ENCODE assay signal across 8 cellular contexts in genomic region chr20:49811825-49812462, GRCh38. TPM values are rescaled to one million over a fixed set of nuclear protein-coding genes. Genes with fewer than 3 reads are reported as not detected.
DNase-seq lines count a peak whose midpoint lies in the region; ATAC-seq and TF ChIP-seq lines count a peak whose summit lies in the region.

No MANE protein-coding gene starts in this region.

- no peaks in the 10 kb centered on the region for H3K9me3 ChIP-seq in HAP-1
- no peaks in the 10 kb centered on the region for H3K9me3 ChIP-seq in WERI-Rb-1 (ENCODE audit: severe bottlenecking)
- H3K9me3 ChIP-seq in psoas muscle, result no peaks in the 10 kb centered on the region

- intact Hi-C loops in psoas muscle (cut with DNase I), result loop anchor here (5.0 kb wide), 2 partner anchors 35 to 100 kb away; partner anchors contain the start of gene B4GALT5 (in 2 of the 2)

- peaks cover 5% of the 10 kb centered on the region for H3K9me3 Mint-ChIP-seq in glutamatergic neuron (ENCODE audit: unreplicated experiment)

- H3K36me3 ChIP-seq in HAP-1 (replicated peaks), result 0 out of 2 replicates have a peak, but pooled peaks cover 4% of the 10 kb centered on the region
- no peaks in the 10 kb centered on the region for H3K36me3 ChIP-seq in WERI-Rb-1
- H3K36me3 ChIP-seq in psoas muscle (ENCODE audit: insufficient read depth in 1 of 2, low read depth in 1 of 2), result peaks cover 0 to 18% of the 10 kb centered on the region in 2 donors

- ATAC-seq in psoas muscle (peak in 3 of 4 donors; percentile 2 to 12 (median 11)), HG03280 (IDR thresholded peaks at IDR 0.05; ENCODE audit: unreplicated experiment) (no peak)

- H3K4me1 Mint-ChIP-seq in glutamatergic neuron (ENCODE audit: low read depth, unreplicated experiment), result peaks cover 9% of the 10 kb centered on the region

- peak overlapping the region; percentile 92 for H3K4me3 Mint-ChIP-seq in glutamatergic neuron (ENCODE audit: unreplicated experiment)

- in situ Hi-C loops in HAP-1 (cut with MboI; ENCODE audit: low sequenced_read_pairs), result no loop called here

- 19 to 23% (median 21%) methylated on average over 10 of the region's 10 CpGs for WGBS in psoas muscle, 3 donors

- H3K4me1 ChIP-seq in HAP-1 (peaks cover 15% of the 10 kb centered on the region), psoas muscle (peaks cover 29% of the 10 kb centered on the region)

- peak overlapping the region; percentile 76; the same call in 1 of the 2 replicates for H3K27ac ChIP-seq in WERI-Rb-1
- peak overlapping the region; percentile 98 for H3K27ac ChIP-seq in psoas muscle

- H3K27ac Mint-ChIP-seq in glutamatergic neuron (ENCODE audit: unreplicated experiment), result peak overlapping the region; percentile 95

- H3K27me3 ChIP-seq in HAP-1 (ENCODE audit: low read depth) (no peaks in the 10 kb centered on the region), WERI-Rb-1 (ENCODE audit: insufficient read depth, low read depth, severe bottlenecking) (no peaks in the 10 kb centered on the region), psoas muscle (ENCODE audit: insufficient read depth in 3 of 3, low read length in 2 of 3) (no peaks in the 10 kb centered on the region)

- DNase-seq in AG08395 (ENCODE audit: low spot score), result peak; percentile 30
- no peak for DNase-seq in HAP-1 (ENCODE audit: low spot score in 2 of 2)
- DNase-seq in WERI-Rb-1, result no peak
- DNase-seq in glutamatergic neuron, result no peak
- no peak for DNase-seq in psoas muscle
- no peak for DNase-seq in GOT3 (lab: John Stamatoyannopoulos, UW)
- DNase-seq in HuH-7.5 (ENCODE audit: low spot score), result no peak

- peaks cover 8% of the 10 kb centered on the region for H3K36me3 Mint-ChIP-seq in glutamatergic neuron (ENCODE audit: unreplicated experiment)

- H3K4me3 ChIP-seq in HAP-1 (peak overlapping the region; percentile 57), WERI-Rb-1 (ENCODE audit: low read depth, low read length) (peak overlapping the region; percentile 82), psoas muscle (peak overlapping the region; percentile 82)

- H3K27me3 Mint-ChIP-seq in glutamatergic neuron (ENCODE audit: unreplicated experiment), result peaks cover 7% of the 10 kb centered on the region

- TF ChIP-seq CTCF in WERI-Rb-1 (IDR thresholded peaks at IDR 0.05; ENCODE audit: low read depth, low read length) (no peak), glutamatergic neuron (IDR thresholded peaks at IDR 0.05; ENCODE audit: partially characterized antibody, unreplicated experiment) (no peak), psoas muscle (IDR thresholded peaks at IDR 0.05) (no peak)

RNA-seq across cellular contexts. Expression of gene SLC9A8, which starts 0.7 kb away (rescaled TPM):
- total RNA-seq in glutamatergic neuron (ENCODE audit: unreplicated experiment) (10.6 TPM), psoas muscle (10 to 100 TPM in 3 of 4 donors, 1 to 10 TPM in 1; 8.2 to 19.4 (median 11.2) TPM)
- 10 to 100 TPM in 1 of 3 donors, 1 to 10 TPM in 2; 6.1 to 11.4 (median 6.3) TPM for polyA plus RNA-seq in psoas muscle
